ENCODE assay signal across 28 cellular contexts in the genomic region with DNA sequence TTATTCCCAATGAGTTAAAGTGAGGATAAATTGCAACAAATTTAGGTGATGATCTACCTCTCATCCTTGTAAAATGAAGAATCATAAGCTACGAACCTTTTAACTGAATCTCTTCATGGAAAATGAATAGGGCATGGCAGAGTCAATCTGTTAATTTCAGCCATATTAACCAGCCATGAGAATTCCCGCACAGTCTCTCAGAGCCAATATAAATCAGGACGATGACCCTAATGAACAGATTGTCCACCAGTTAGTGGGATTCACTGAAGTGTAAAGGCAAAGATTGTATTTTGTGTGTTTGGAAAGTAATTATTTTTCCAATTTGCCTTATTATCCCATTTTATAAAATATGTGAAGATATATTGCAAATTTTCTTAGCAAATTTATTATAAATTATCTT.
"Had no signal": no experiment of that assay in that cellular context is flagged by ENCODE, and none has a peak within 500 bp of the region (broad histone marks: within the 10 kb centered on the region; RNA-seq: fewer than 3 reads in every experiment).

No MANE protein-coding gene starts in this region.

- DNase-seq: activated B cell treated with CpG ODN at 0.5 μM for 24 hours; activated CD4-positive, alpha-beta memory T cell treated with anti-CD3 and anti-CD28 coated beads for 36 hours; activated CD4-positive, alpha-beta T cell treated with anti-CD3 and anti-CD28 coated beads for 4 hours; activated CD4-positive, alpha-beta T cell treated with anti-CD3 and anti-CD28 coated beads, Interleukin-2, amount 10 ng/mL, durations not matched to agents 24 days and 14 days; activated CD4-positive, alpha-beta T cell treated with anti-CD3 and anti-CD28 coated beads, Interleukin-2, amount 50 U/mL, for 1 hour; activated CD4-positive, alpha-beta T cell treated with anti-CD3 and anti-CD28 coated beads, Interleukin-2, amount 50 U/mL, for 4 hours; activated CD4-positive, CD25-positive, alpha-beta regulatory T cell treated with anti-CD3 and anti-CD28 coated beads, Interleukin-2, amount 50 U/mL, for 72 hours; activated CD8-positive, alpha-beta memory T cell treated with anti-CD3 and anti-CD28 coated beads, Interleukin-2, amount 50 U/mL, for 4 hours; activated CD8-positive, alpha-beta T cell treated with anti-CD3 and anti-CD28 coated beads for 36 hours; activated effector memory CD4-positive, alpha-beta T cell treated with anti-CD3 and anti-CD28 coated beads, Interleukin-2, amount 50 U/mL, for 16 hours; activated gamma-delta T cell treated with Interleukin-2 at 50 U/mL for 16 hours; activated naive CD4-positive, alpha-beta T cell; activated naive CD4-positive, alpha-beta T cell treated with anti-CD3 and anti-CD28 coated beads for 36 hours; activated naive CD4-positive, alpha-beta T cell treated with anti-CD3 and anti-CD28 coated beads, Interleukin-2, amount 50 U/mL, for 16 hours; activated naive CD8-positive, alpha-beta T cell treated with anti-CD3 and anti-CD28 coated beads for 36 hours; activated T-cell treated with anti-CD3 and anti-CD28 coated beads for 4 hours; activated T-cell treated with anti-CD3 and anti-CD28 coated beads, Interleukin-2, amount 50 U/mL, for 1 hour; activated T-cell treated with anti-CD3 and anti-CD28 coated beads, Interleukin-2, amount 50 U/mL, for 4 hours; activated T-cell treated with anti-CD3 and anti-CD28 coated beads, Interleukin-2, amount 50 U/mL, for 72 hours; adrenal gland; amniotic stem cell; aorta; body of pancreas; brain microvascular endothelial cell; central memory CD4-positive, alpha-beta T cell; T-helper 1 cell; T-helper 2 cell; T-helper 9 cell had no signal
